6 cellular contexts compared by ENCODE assay signal in genomic region chr1:41819843-41820242, GRCh38.
"Had no signal": no experiment of that assay in that cellular context is flagged by ENCODE, and none has a peak within 500 bp of the region (broad histone marks: within the 10 kb centered on the region; RNA-seq: fewer than 3 reads in every experiment).

No MANE protein-coding gene starts in this region.

- FAIRE-seq: G401.6, GM12891, GM12892, GM18507 had no signal

- DNase-seq: GDM1, GF-D8 had no signal
